ENCODE assay signal across 18 cellular contexts in genomic region chr4:8317474-8317873, GRCh38. TPM values are rescaled to one million over a fixed set of nuclear protein-coding genes. Genes with fewer than 3 reads are reported as not detected.
A peak's percentile ranks its signal among the peaks of the same experiment; 100 is the strongest.
DNase-seq lines count a peak whose midpoint lies in the region; ATAC-seq and TF ChIP-seq lines count a peak whose summit lies in the region.
"Had no signal": no experiment of that assay in that cellular context is flagged by ENCODE, and none has a peak within 500 bp of the region (broad histone marks: within the 10 kb centered on the region; RNA-seq: fewer than 3 reads in every experiment).

No MANE protein-coding gene starts in this region.

- no peak for ATAC-seq in left lobe of liver
- ATAC-seq in GM21367 (IDR thresholded peaks at IDR 0.05; ENCODE audit: unreplicated experiment) = no peak
- ATAC-seq in esophagus mucosa = no peak
- ATAC-seq: HCT116 had no signal

- H3K9me3 ChIP-seq in BLaER1 (peaks cover 6% of the 10 kb centered on the region), sigmoid colon (peaks cover 0 to 3% (median 0%) of the 10 kb centered on the region in 4 donors)
- H3K9me3 ChIP-seq in BLaER1 treated with 17β-estradiol and CSF1 and Interleukin-3, amounts not matched to agents 10 nM and 100 nM (replicated peaks in 1 of 11) = peaks cover 3 to 20% (median 10%) of the 10 kb centered on the region in 11 experiments; a peak in 17 of 22 replicates

- no peak for TF ChIP-seq POLR2A in sigmoid colon (IDR thresholded peaks at IDR 0.05)

- H3K36me3 ChIP-seq in BLaER1 (no peaks in the 10 kb centered on the region), sigmoid colon (no peaks in the 10 kb centered on the region)
- no peaks in the 10 kb centered on the region for H3K36me3 ChIP-seq in BLaER1 treated with 17β-estradiol and CSF1 and Interleukin-3, amounts not matched to agents 10 nM and 100 nM

- TF ChIP-seq CTCF in sigmoid colon (IDR thresholded peaks at IDR 0.05) = no peak

- no peak overlapping the region for H3K27ac ChIP-seq in BLaER1
- H3K27ac ChIP-seq in BLaER1 treated with 17β-estradiol and CSF1 and Interleukin-3, amounts not matched to agents 10 nM and 100 nM = peak overlapping the region in 1 of 11 experiments; percentile 9; a peak in 2 of 22 replicates
- H3K27ac ChIP-seq in sigmoid colon = peak overlapping the region in 2 of 4 donors; percentile 73 to 78
- H3K27ac ChIP-seq: KMS-11 had no signal

- TF ChIP-seq EP300 in sigmoid colon (IDR thresholded peaks at IDR 0.05) = no peak

- peak overlapping the region; percentile 88 for H3K4me2 ChIP-seq in BLaER1
- H3K4me2 ChIP-seq in BLaER1 treated with 17β-estradiol and CSF1 and Interleukin-3, amounts not matched to agents 10 nM and 100 nM = peak overlapping the region in 7 of 11 experiments; percentile 85 to 95 (median 93); a peak in 15 of 22 replicates
- H3K4me2 ChIP-seq: KMS-11 had no signal

- H3K9ac ChIP-seq in BLaER1 = no peak overlapping the region
- peak overlapping the region in 2 of 11 experiments; percentile 39 to 43; a peak in 2 of 22 replicates for H3K9ac ChIP-seq in BLaER1 treated with 17β-estradiol and CSF1 and Interleukin-3, amounts not matched to agents 10 nM and 100 nM
- H3K9ac ChIP-seq: KMS-11 had no signal

- H3K27me3 ChIP-seq in BLaER1 (no peaks in the 10 kb centered on the region), sigmoid colon (no peaks in the 10 kb centered on the region)
- H3K27me3 ChIP-seq in BLaER1 treated with 17β-estradiol and CSF1 and Interleukin-3, amounts not matched to agents 10 nM and 100 nM = no peaks in the 10 kb centered on the region; a peak in 1 of 22 replicates

- intact Hi-C loops in sigmoid colon (cut with DNase I) = no loop called here

- H3K4me1 ChIP-seq in BLaER1 = peaks cover 62% of the 10 kb centered on the region
- peaks cover 33 to 61% (median 57%) of the 10 kb centered on the region in 10 experiments for H3K4me1 ChIP-seq in BLaER1 treated with 17β-estradiol and CSF1 and Interleukin-3, amounts not matched to agents 10 nM and 100 nM
- H3K4me1 ChIP-seq in sigmoid colon = peaks cover 0 to 49% (median 38%) of the 10 kb centered on the region in 4 donors

- 74 to 90% methylated on average over 6 of the region's 6 CpGs for WGBS in sigmoid colon, 2 donors

- no peaks in the 10 kb centered on the region for H4K20me1 ChIP-seq in BLaER1
- H4K20me1 ChIP-seq in BLaER1 treated with 17β-estradiol and CSF1 and Interleukin-3, amounts not matched to agents 10 nM and 100 nM = peaks cover 0 to 10% (median 0%) of the 10 kb centered on the region in 11 experiments; a peak in 1 of 22 replicates

- DNase-seq in left lobe of liver (ENCODE audit: low spot score) (peak; percentile 7), sigmoid colon (peak; percentile 18), NCI-H1694 treated with DMSO at 0.1 percent for 48 hours (lab: John Stamatoyannopoulos, UW) (no peak)
- DNase-seq: CD4-positive, alpha-beta memory T cell; DND-41; NCI-H1092 treated with DMSO at 0.1 percent for 48 hours; NCI-H1436 treated with DMSO at 0.1 percent for 48 hours; NCI-H2029; NCI-H2227 treated with DMSO at 0.1 percent for 48 hours; NCI-H510A treated with DMSO at 0.1 percent for 48 hours; NCI-H748 treated with DMSO at 0.1 percent for 48 hours; SIG-M5 had no signal

- H3K4me3 ChIP-seq in BLaER1 = no peak overlapping the region
- H3K4me3 ChIP-seq in BLaER1 treated with 17β-estradiol and CSF1 and Interleukin-3, amounts not matched to agents 10 nM and 100 nM = no peak overlapping the region
- no peak overlapping the region for H3K4me3 ChIP-seq in sigmoid colon

RNA-seq across cellular contexts. Expression of gene HTRA3, which starts 47.9 kb away (rescaled TPM):
- 1.6 TPM for total RNA-seq in left lobe of liver
- total RNA-seq in sigmoid colon = 10 to 100 TPM; 14.5 to 49.6 (median 32.1) TPM
- polyA plus RNA-seq in sigmoid colon = 1 to 10 TPM; 1.2 to 5.0 (median 3.6) TPM
- 1.0 TPM for total RNA-seq in esophagus mucosa
- total RNA-seq: CD4-positive, alpha-beta memory T cell had no signal
- polyA plus RNA-seq: CD4-positive, alpha-beta memory T cell had no signal
